20 cellular contexts compared by ENCODE assay signal in the genomic region with DNA sequence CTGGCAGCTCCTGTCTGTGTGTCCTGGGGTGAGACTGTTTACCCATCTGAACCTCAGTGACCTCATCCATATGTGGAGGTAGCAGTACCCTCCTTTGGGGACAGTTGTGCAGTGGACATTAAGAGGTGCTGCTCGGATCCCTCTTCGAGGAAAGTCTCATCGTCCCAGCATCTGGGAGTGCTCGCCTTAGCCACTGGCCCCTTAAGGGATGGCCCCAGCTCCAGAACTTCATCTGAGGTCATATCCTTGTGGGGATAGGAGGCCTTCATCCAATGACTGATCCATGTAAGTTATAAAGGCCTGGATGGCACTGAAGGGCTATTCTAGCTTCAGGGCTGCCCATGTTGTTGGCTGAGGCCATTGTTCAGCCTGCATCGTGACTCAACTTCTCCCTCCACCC.
"Had no signal": no experiment of that assay in that cellular context is flagged by ENCODE, and none has a peak within 500 bp of the region (broad histone marks: within the 10 kb centered on the region; RNA-seq: fewer than 3 reads in every experiment).

No MANE protein-coding gene starts in this region.

- H3K4me1 Mint-ChIP-seq: activated CD4-positive, alpha-beta T cell treated with anti-CD3 and anti-CD28 coated beads, Interleukin-2, amount 10 ng/mL, durations not matched to agents 24 days and 14 days; neural crest cell; stimulated activated effector memory CD8-positive, alpha-beta T cell treated with anti-CD3 and anti-CD28 coated beads, Interleukin-12 subunit alpha, Interleukin-12 subunit beta, amount 100 ng/mL, for 72 hours had no signal

- H3K27me3 Mint-ChIP-seq: activated CD4-positive, alpha-beta T cell treated with anti-CD3 and anti-CD28 coated beads, Interleukin-2, amount 10 ng/mL, durations not matched to agents 24 days and 14 days; activated CD8-positive, alpha-beta T cell treated with anti-CD3 and anti-CD28 coated beads for 36 hours had no signal

- H3K27me3 ChIP-seq: ascending aorta, thyroid gland had no signal

- H3K4me2 ChIP-seq: smooth muscle cell had no signal

- DNase-seq: activated CD4-positive, alpha-beta T cell treated with anti-CD3 and anti-CD28 coated beads, Interleukin-2, amount 10 ng/mL, durations not matched to agents 24 days and 14 days; activated CD4-positive, CD25-positive, alpha-beta regulatory T cell; activated CD8-positive, alpha-beta T cell treated with anti-CD3 and anti-CD28 coated beads for 36 hours; activated naive CD4-positive, alpha-beta T cell treated with anti-CD3 and anti-CD28 coated beads, Interleukin-2, amount 50 U/mL, for 16 hours; activated T-cell treated with anti-CD3 and anti-CD28 coated beads, Interleukin-2, amount 50 U/mL, for 1 hour; cerebellar nuclear complex; cortex of kidney; effector CD8-positive, alpha-beta T cell; lower lobe of right lung; midbrain; stimulated activated CD4-positive, alpha-beta T cell treated with anti-CD3 and anti-CD28 coated beads, Interleukin-4, amount 100 ng/mL, for 24 hours; T-helper 1 cell; T-helper 9 cell had no signal

- H3K9me3 Mint-ChIP-seq: activated CD4-positive, alpha-beta T cell treated with anti-CD3 and anti-CD28 coated beads, Interleukin-2, amount 10 ng/mL, durations not matched to agents 24 days and 14 days had no signal

- ATAC-seq: activated CD8-positive, alpha-beta T cell treated with anti-CD3 and anti-CD28 coated beads for 36 hours; stimulated activated effector memory CD8-positive, alpha-beta T cell treated with anti-CD3 and anti-CD28 coated beads, Interleukin-12 subunit alpha, Interleukin-12 subunit beta, amount 100 ng/mL, for 72 hours had no signal

- H3K4me3 Mint-ChIP-seq: activated CD4-positive, alpha-beta T cell treated with anti-CD3 and anti-CD28 coated beads, Interleukin-2, amount 10 ng/mL, durations not matched to agents 24 days and 14 days; activated CD8-positive, alpha-beta T cell treated with anti-CD3 and anti-CD28 coated beads for 36 hours; neural crest cell; stimulated activated effector memory CD8-positive, alpha-beta T cell treated with anti-CD3 and anti-CD28 coated beads, Interleukin-12 subunit alpha, Interleukin-12 subunit beta, amount 100 ng/mL, for 72 hours had no signal

- H3K4me3 ChIP-seq: ascending aorta, breast epithelium, lower lobe of right lung, smooth muscle cell, thyroid gland had no signal

- H3K36me3 Mint-ChIP-seq: stimulated activated effector memory CD8-positive, alpha-beta T cell treated with anti-CD3 and anti-CD28 coated beads, Interleukin-12 subunit alpha, Interleukin-12 subunit beta, amount 100 ng/mL, for 72 hours had no signal

- H3K36me3 ChIP-seq: ascending aorta, breast epithelium, lower lobe of right lung, thyroid gland had no signal

- H3K27ac ChIP-seq: ascending aorta, breast epithelium, lower lobe of right lung had no signal

- H3K27ac Mint-ChIP-seq: activated CD4-positive, alpha-beta T cell treated with anti-CD3 and anti-CD28 coated beads, Interleukin-2, amount 10 ng/mL, durations not matched to agents 24 days and 14 days; activated CD8-positive, alpha-beta T cell treated with anti-CD3 and anti-CD28 coated beads for 36 hours; progenitor cell of endocrine pancreas; stimulated activated effector memory CD8-positive, alpha-beta T cell treated with anti-CD3 and anti-CD28 coated beads, Interleukin-12 subunit alpha, Interleukin-12 subunit beta, amount 100 ng/mL, for 72 hours had no signal

- H3K9me3 ChIP-seq: ascending aorta, thyroid gland had no signal

- H3K4me1 ChIP-seq: breast epithelium, lower lobe of right lung had no signal
